In the genomic region with DNA sequence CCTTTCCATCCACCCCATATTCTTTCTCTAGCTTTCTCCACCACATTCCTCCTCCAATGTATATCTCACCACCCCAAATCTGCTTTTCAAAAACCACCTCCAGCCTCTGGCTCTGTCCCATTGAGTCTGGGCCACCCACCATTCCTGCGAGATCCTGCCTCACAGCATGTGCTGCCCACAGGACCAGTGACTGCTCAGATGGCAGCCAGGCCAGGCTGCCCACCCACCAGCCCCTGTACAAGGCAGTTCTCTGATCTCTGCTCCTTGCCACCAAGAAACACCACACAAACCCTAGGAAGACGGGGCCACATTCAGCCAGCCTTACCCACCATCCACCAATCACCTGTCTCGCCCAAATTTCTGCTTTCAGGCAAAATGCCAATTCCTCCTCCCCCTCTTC, we compare ENCODE assay signal across 20 cellular contexts.
"Had no signal": no experiment of that assay in that cellular context is flagged by ENCODE, and none has a peak within 500 bp of the region (broad histone marks: within the 10 kb centered on the region; RNA-seq: fewer than 3 reads in every experiment).

No MANE protein-coding gene starts in this region.

- H3K4me3 Mint-ChIP-seq: stimulated activated effector memory CD8-positive, alpha-beta T cell treated with anti-CD3 and anti-CD28 coated beads, Interleukin-12 subunit alpha, Interleukin-12 subunit beta, amount 100 ng/mL, for 72 hours had no signal

- DNase-seq: activated CD4-positive, alpha-beta T cell treated with anti-CD3 and anti-CD28 coated beads, Interleukin-2, amount 50 U/mL, for 4 hours; activated gamma-delta T cell; adrenal gland; cerebellar nuclear complex; cortex of kidney; effector CD4-positive, alpha-beta T cell; heart right ventricle; left colon; lower lobe of right lung; psoas muscle; right cardiac atrium; stimulated activated CD4-positive, alpha-beta T cell treated with anti-CD3 and anti-CD28 coated beads, Interleukin-4, amount 100 ng/mL, for 24 hours; stomach; T-helper 2 cell had no signal

- H3K27ac Mint-ChIP-seq: stimulated activated effector memory CD8-positive, alpha-beta T cell treated with anti-CD3 and anti-CD28 coated beads, Interleukin-12 subunit alpha, Interleukin-12 subunit beta, amount 100 ng/mL, for 72 hours; type B pancreatic cell had no signal

- H3K36me3 ChIP-seq: adrenal gland, gastroesophageal sphincter, heart right ventricle, lower lobe of right lung, stomach had no signal

- H3K27me3 ChIP-seq: adrenal gland, heart right ventricle, stomach had no signal

- H3K36me3 Mint-ChIP-seq: activated naive CD4-positive, alpha-beta T cell treated with anti-CD3 and anti-CD28 coated beads, Interleukin-2, amount 50 U/mL, for 72 hours; stimulated activated effector memory CD8-positive, alpha-beta T cell treated with anti-CD3 and anti-CD28 coated beads, Interleukin-12 subunit alpha, Interleukin-12 subunit beta, amount 100 ng/mL, for 72 hours had no signal

- H3K4me1 Mint-ChIP-seq: stimulated activated effector memory CD8-positive, alpha-beta T cell treated with anti-CD3 and anti-CD28 coated beads, Interleukin-12 subunit alpha, Interleukin-12 subunit beta, amount 100 ng/mL, for 72 hours had no signal

- H3K4me1 ChIP-seq: psoas muscle had no signal

- H3K27ac ChIP-seq: lower lobe of right lung, psoas muscle, VCaP had no signal

- H3K4me3 ChIP-seq: lower lobe of right lung had no signal

- H3K27me3 Mint-ChIP-seq: type B pancreatic cell had no signal

- H3K9me3 Mint-ChIP-seq: activated naive CD4-positive, alpha-beta T cell treated with anti-CD3 and anti-CD28 coated beads, Interleukin-2, amount 50 U/mL, for 72 hours; stimulated activated effector memory CD8-positive, alpha-beta T cell treated with anti-CD3 and anti-CD28 coated beads, Interleukin-12 subunit alpha, Interleukin-12 subunit beta, amount 100 ng/mL, for 72 hours; type B pancreatic cell had no signal

- ATAC-seq: activated naive CD4-positive, alpha-beta T cell treated with anti-CD3 and anti-CD28 coated beads, Interleukin-2, amount 50 U/mL, for 72 hours; esophagus mucosa; gastroesophageal sphincter; heart right ventricle; left colon; lower lobe of right lung; psoas muscle; right cardiac atrium; stimulated activated effector memory CD8-positive, alpha-beta T cell treated with anti-CD3 and anti-CD28 coated beads, Interleukin-12 subunit alpha, Interleukin-12 subunit beta, amount 100 ng/mL, for 72 hours had no signal

- H3K9me3 ChIP-seq: adrenal gland, gastroesophageal sphincter, heart right ventricle, lower lobe of right lung, psoas muscle, stomach had no signal
